In the genomic region with DNA sequence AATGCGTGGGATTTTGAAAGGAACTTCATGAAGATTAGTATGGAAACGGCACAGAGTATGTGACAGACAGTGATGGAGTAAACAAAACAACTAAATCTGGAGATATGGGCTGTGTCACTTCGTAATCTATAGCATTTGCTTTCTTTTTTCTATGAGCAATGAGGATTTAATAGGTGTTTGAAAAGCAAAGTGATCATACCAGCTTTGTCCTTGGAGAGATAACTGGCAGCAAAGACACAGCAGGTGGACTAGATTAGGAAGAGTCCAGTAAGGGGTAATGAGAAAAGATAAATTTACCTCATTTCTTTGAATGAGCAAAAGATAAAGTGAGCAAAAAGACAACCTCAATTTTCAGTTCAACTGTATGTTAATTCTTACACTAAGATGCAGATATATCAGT, we compare ENCODE assay signal across 31 cellular contexts.
"Had no signal": no experiment of that assay in that cellular context is flagged by ENCODE, and none has a peak within 500 bp of the region (broad histone marks: within the 10 kb centered on the region; RNA-seq: fewer than 3 reads in every experiment).

No MANE protein-coding gene starts in this region.

- H3K4me3 ChIP-seq: MG63, Peyer's patch, SJSA1 had no signal

- DNase-seq: Kasumi-1, KG1, MG63, NCI-H1048, NCI-H1092 treated with DMSO at 0.1 percent for 48 hours, NCI-H1105 treated with DMSO at 0.1 percent for 48 hours, NCI-H1417, NCI-H1436, NCI-H146, NCI-H1694, NCI-H187, NCI-H2029 treated with DMSO at 0.1 percent for 48 hours, NCI-H2081 treated with DMSO at 0.1 percent for 48 hours, NCI-H2107, NCI-H2171, NCI-H226, NCI-H446 treated with DMSO at 0.1 percent for 48 hours, NCI-H510A, NCI-H524, NCI-H526, NCI-H69, NCI-H748 treated with DMSO at 0.1 percent for 48 hours, NCI-H82, PC-3, Peyer's patch, Right ventricle myocardium superior, RPMI8226, SHP77 treated with DMSO at 0.1 percent for 48 hours, SK-N-SH, SW 1271 had no signal

- H3K4me1 ChIP-seq: Peyer's patch, SJSA1 had no signal

- H3K27me3 ChIP-seq: MG63, Peyer's patch, SJSA1 had no signal

- H3K9ac ChIP-seq: SK-N-SH had no signal

- H3K27ac ChIP-seq: Peyer's patch, SJSA1 had no signal

- H3K36me3 ChIP-seq: MG63, Peyer's patch, SJSA1 had no signal

- H3K9me3 ChIP-seq: MG63, Peyer's patch, SJSA1, SK-N-SH had no signal

- H3K4me2 ChIP-seq: SK-N-SH had no signal
